In the genomic region with DNA sequence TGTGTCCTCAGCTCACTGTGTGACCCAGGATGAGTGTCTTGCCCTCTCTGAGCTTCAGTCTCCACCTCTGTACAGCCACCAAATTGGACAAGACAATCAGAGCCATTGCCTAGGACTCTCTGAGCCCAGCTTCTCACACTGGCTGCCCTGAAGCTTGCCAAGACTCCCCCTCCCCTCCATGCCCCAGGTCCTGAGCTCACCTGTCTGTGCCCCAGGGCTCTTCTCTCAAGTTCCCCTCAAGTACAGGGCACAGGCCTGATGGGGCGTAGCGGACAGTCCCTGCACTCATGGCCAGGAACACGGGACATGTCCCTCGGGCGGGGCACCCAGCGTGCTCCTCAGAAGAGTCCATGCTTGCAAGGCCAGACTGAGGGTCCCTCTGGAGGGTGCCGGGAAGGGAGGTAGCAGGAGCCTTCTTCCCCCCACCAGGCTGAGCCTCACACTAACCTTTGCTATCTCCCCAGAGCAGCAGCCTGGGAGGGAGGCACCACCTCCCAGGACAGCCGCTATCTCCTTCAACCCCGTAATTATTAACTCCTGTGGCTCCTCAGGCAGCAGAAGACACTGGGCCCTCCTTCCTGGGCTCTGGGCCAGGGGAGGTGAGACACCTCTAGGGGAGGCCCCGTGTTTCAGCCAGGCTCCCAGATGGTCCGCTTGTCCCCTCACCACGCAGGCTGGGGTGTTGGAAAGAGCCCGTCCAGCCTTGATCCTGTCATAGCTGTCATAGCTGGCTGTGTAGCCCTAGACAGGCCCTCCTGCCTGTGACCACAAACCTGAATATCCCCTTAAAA, we compare ENCODE assay signal across 11 cellular contexts. TPM values are rescaled to one million over a fixed set of nuclear protein-coding genes. Genes with fewer than 3 reads are reported as not detected.
DNase-seq lines count a peak whose midpoint lies in the region; ATAC-seq and TF ChIP-seq lines count a peak whose summit lies in the region.
"Had no signal": no experiment of that assay in that cellular context is flagged by ENCODE, and none has a peak within 500 bp of the region (broad histone marks: within the 10 kb centered on the region; RNA-seq: fewer than 3 reads in every experiment).

No MANE protein-coding gene starts in this region.

- no peak for TF ChIP-seq CTCF in GM13976 (IDR thresholded peaks at IDR 0.05; ENCODE audit: borderline replicate concordance, control extremely low read depth, extremely low read depth, insufficient read depth, missing control alignments)
- TF ChIP-seq CTCF in RWPE2 (IDR thresholded peaks at IDR 0.05; ENCODE audit: poor library complexity, severe bottlenecking), result no peak
- TF ChIP-seq CTCF in spleen (IDR thresholded peaks at IDR 0.05 in 8 of 11, conservative IDR thresholded peaks at IDR 0.05 in 3 of 11), result no peak
- no peak for TF ChIP-seq CTCF in activated CD8-positive, alpha-beta T cell treated with anti-CD3 and anti-CD28 coated beads for 36 hours (IDR thresholded peaks at IDR 0.05)

- POLR2A ChIA-PET in activated CD8-positive, alpha-beta T cell treated with anti-CD3 and anti-CD28 coated beads for 36 hours (lab: Charles Lee), result no interaction called here

- in situ Hi-C loops in GM13976 (cut with MboI; ENCODE audit: low sequenced_read_pairs, unreplicated experiment), result no loop called here

- H3K27me3 Mint-ChIP-seq in activated CD8-positive, alpha-beta T cell treated with anti-CD3 and anti-CD28 coated beads for 36 hours, result peaks cover 47% of the 10 kb centered on the region

- intact Hi-C loops in spleen (cut with DNase I; ENCODE audit: low total_unique reads), result no loop called here
- intact Hi-C loops in activated CD8-positive, alpha-beta T cell treated with anti-CD3 and anti-CD28 coated beads for 36 hours (cut with micrococcal nuclease), result no loop called here

- 79 to 89% (median 84%) methylated on average over 8 to 13 of the region's 13 CpGs for WGBS in spleen, 5 donors

- H3K4me1 ChIP-seq in RWPE2 (ENCODE audit: insufficient read depth, poor library complexity, severe bottlenecking) (no peaks in the 10 kb centered on the region), spleen (peaks cover 2 to 72% (median 51%) of the 10 kb centered on the region in 6 donors)

- H3K4me1 Mint-ChIP-seq in activated CD8-positive, alpha-beta T cell treated with anti-CD3 and anti-CD28 coated beads for 36 hours (ENCODE audit: low read depth), result peaks cover 4% of the 10 kb centered on the region

- H3K27ac ChIP-seq in RWPE2 (ENCODE audit: poor library complexity, severe bottlenecking) (no peak overlapping the region), spleen (peak overlapping the region in 4 of 8 donors; percentile 73 to 82 (median 80))
- H3K27ac ChIP-seq: epithelial cell of prostate, RWPE1, WERI-Rb-1 had no signal

- no peak for TF ChIP-seq POLR2A in spleen (IDR thresholded peaks at IDR 0.05)

- H3K27ac Mint-ChIP-seq in activated CD8-positive, alpha-beta T cell treated with anti-CD3 and anti-CD28 coated beads for 36 hours, result no peak overlapping the region
- H3K27ac Mint-ChIP-seq: stimulated activated memory B cell treated with anti-CD40 and anti-IgM and Interleukin-4, amounts not matched to agents 10 μg/mL and 1 μg/mL and 100 μg/mL, for 72 hours had no signal

- no peaks in the 10 kb centered on the region for H3K9me3 Mint-ChIP-seq in activated CD8-positive, alpha-beta T cell treated with anti-CD3 and anti-CD28 coated beads for 36 hours
- H3K9me3 Mint-ChIP-seq: stimulated activated memory B cell treated with anti-CD40 and anti-IgM and Interleukin-4, amounts not matched to agents 10 μg/mL and 1 μg/mL and 100 μg/mL, for 72 hours had no signal

- CTCF ChIA-PET in activated CD8-positive, alpha-beta T cell treated with anti-CD3 and anti-CD28 coated beads for 36 hours (lab: Charles Lee), result interaction anchor here (1.0 to 2.4 kb wide), 2 partner anchors 162 to 188 kb away, joined by 3 to 6 read pairs; no protein-coding TSS in a partner anchor

- H3K36me3 ChIP-seq in RWPE2 (ENCODE audit: low read depth) (no peaks in the 10 kb centered on the region), spleen (no peaks in the 10 kb centered on the region)
- H3K36me3 ChIP-seq: WERI-Rb-1 had no signal

- DNase-seq in GM13976 (ENCODE audit: low spot score) (peak; percentile 22), RWPE2 (ENCODE audit: low spot score) (peak; percentile 61), kidney glomerular epithelial cell (lab: John Stamatoyannopoulos, UW) (peak; percentile 5), spleen (peak; percentile 69), MV-4-11 (lab: John Stamatoyannopoulos, UW) (no peak), NCI-H1694 (lab: John Stamatoyannopoulos, UW) (no peak)
- DNase-seq in activated CD8-positive, alpha-beta T cell treated with anti-CD3 and anti-CD28 coated beads for 36 hours, result no peak
- DNase-seq: WERI-Rb-1 had no signal

- no peaks in the 10 kb centered on the region for H3K36me3 Mint-ChIP-seq in activated CD8-positive, alpha-beta T cell treated with anti-CD3 and anti-CD28 coated beads for 36 hours (ENCODE audit: low read depth)
- H3K36me3 Mint-ChIP-seq: stimulated activated memory B cell treated with anti-CD40 and anti-IgM and Interleukin-4, amounts not matched to agents 10 μg/mL and 1 μg/mL and 100 μg/mL, for 72 hours had no signal

- peak; percentile 30; the same call in 2 of the 3 replicates for ATAC-seq in RWPE2 (ENCODE audit: low read depth)
- no peak for ATAC-seq in activated CD8-positive, alpha-beta T cell treated with anti-CD3 and anti-CD28 coated beads for 36 hours
- ATAC-seq: stimulated activated memory B cell treated with anti-CD40 and anti-IgM and Interleukin-4, amounts not matched to agents 10 μg/mL and 1 μg/mL and 100 μg/mL, for 72 hours had no signal

- H3K4me3 ChIP-seq in RWPE2 (ENCODE audit: severe bottlenecking) (no peak overlapping the region), spleen (no peak overlapping the region)

- H3K27me3 ChIP-seq in RWPE2 (ENCODE audit: insufficient read depth, poor library complexity, severe bottlenecking), result peaks cover 11% of the 10 kb centered on the region
- H3K27me3 ChIP-seq in spleen (replicated peaks in 1 of 7), result peaks cover 0 to 48% (median 22%) of the 10 kb centered on the region in 7 donors

- H3K9me3 ChIP-seq in RWPE2 (ENCODE audit: severe bottlenecking) (no peaks in the 10 kb centered on the region), spleen (no peaks in the 10 kb centered on the region)

- H3K4me3 Mint-ChIP-seq in activated CD8-positive, alpha-beta T cell treated with anti-CD3 and anti-CD28 coated beads for 36 hours, result no peak overlapping the region
- H3K4me3 Mint-ChIP-seq: stimulated activated memory B cell treated with anti-CD40 and anti-IgM and Interleukin-4, amounts not matched to agents 10 μg/mL and 1 μg/mL and 100 μg/mL, for 72 hours had no signal

RNA-seq across cellular contexts. Expression of gene RAB3IL1, which starts 2.7 kb away (rescaled TPM):
- 10 to 100 TPM; 34.3 to 57.1 (median 39.5) TPM for total RNA-seq in spleen
- 10 to 100 TPM in 2 of 3 donors, 1 to 10 TPM in 1; 6.5 to 17.6 (median 14.1) TPM for polyA plus RNA-seq in spleen
- total RNA-seq in activated CD8-positive, alpha-beta T cell treated with anti-CD3 and anti-CD28 coated beads for 36 hours, result not detected

RNA-seq across cellular contexts. Expression of gene FADS3, which starts 28.7 kb away (rescaled TPM):
- total RNA-seq in spleen, result 10 to 100 TPM; 26.3 to 40.8 (median 32.0) TPM
- 10 to 100 TPM; 39.3 to 63.6 (median 52.7) TPM for polyA plus RNA-seq in spleen
- total RNA-seq in activated CD8-positive, alpha-beta T cell treated with anti-CD3 and anti-CD28 coated beads for 36 hours, result 10 to 100 TPM; 10.3 to 13.9 TPM

RNA-seq across cellular contexts. Expression of gene BEST1, which starts 30.1 kb away (rescaled TPM):
- total RNA-seq in spleen, result 10 to 100 TPM in 5 of 7 donors, 1 to 10 TPM in 2; 6.8 to 20.4 (median 12.3) TPM
- 1 to 10 TPM; 2.6 to 4.3 (median 3.0) TPM for polyA plus RNA-seq in spleen
- under 1 TPM; 0.61 to 0.83 TPM for total RNA-seq in activated CD8-positive, alpha-beta T cell treated with anti-CD3 and anti-CD28 coated beads for 36 hours

RNA-seq across cellular contexts. Expression of gene FTH1, which starts 47.4 kb away (rescaled TPM):
- 1,000 to 10,000 TPM; 1,915 to 2,864 (median 2,469) TPM for total RNA-seq in spleen
- 1,000 to 10,000 TPM; 2,005 to 3,321 (median 2,533) TPM for polyA plus RNA-seq in spleen
- 100 to 1,000 TPM; 700 to 729 TPM for total RNA-seq in activated CD8-positive, alpha-beta T cell treated with anti-CD3 and anti-CD28 coated beads for 36 hours

Comparison
In these comparisons a context has a peak if more than half of its experiments do, and no peak if none do; other contexts are left out.
1. DNase-seq: peak in GM13976 (single experiment), RWPE2 (single experiment), kidney glomerular epithelial cell (single experiment) and spleen (single experiment); none in MV-4-11 (single experiment), NCI-H1694 (single experiment) and activated CD8-positive, alpha-beta T cell treated with anti-CD3 and anti-CD28 coated beads for 36 hours (single experiment).
2. RNA of gene RAB3IL1, which starts 2.7 kb away (total RNA-seq): 34.3 to 57.1 TPM in spleen; not detected in activated CD8-positive, alpha-beta T cell treated with anti-CD3 and anti-CD28 coated beads for 36 hours; every median in the first group is over 10 times any median in the second.
3. RNA of gene BEST1, which starts 30.1 kb away (total RNA-seq): 6.8 to 20.4 TPM in spleen; 0.61 to 0.83 TPM in activated CD8-positive, alpha-beta T cell treated with anti-CD3 and anti-CD28 coated beads for 36 hours; every median in the first group is over 4 times any median in the second.